Comparison of ENCODE assay signal across 26 cellular contexts in the genomic region with DNA sequence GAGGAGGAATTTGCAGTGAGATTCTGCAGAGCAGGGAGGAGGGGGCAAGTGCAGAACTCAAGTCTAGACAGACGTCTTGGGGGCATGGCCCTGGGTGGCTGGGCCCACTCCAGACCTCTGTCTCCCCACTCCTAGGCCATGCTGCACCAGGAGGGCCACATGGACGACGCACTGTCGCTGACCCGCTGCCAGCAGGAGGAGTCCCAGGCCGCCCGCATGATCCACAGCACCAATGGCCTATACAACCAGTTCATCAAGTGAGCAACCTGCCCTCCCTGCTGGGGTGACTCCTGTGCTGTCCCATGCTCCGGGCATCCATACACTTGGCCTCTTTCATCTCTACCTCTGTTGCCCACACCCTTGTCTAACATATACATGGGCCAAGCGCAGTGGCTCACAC. TPM values are rescaled to one million over a fixed set of nuclear protein-coding genes. Genes with fewer than 3 reads are reported as not detected.
"Had no signal": no experiment of that assay in that cellular context is flagged by ENCODE, and none has a peak within 500 bp of the region (broad histone marks: within the 10 kb centered on the region; RNA-seq: fewer than 3 reads in every experiment).

No MANE protein-coding gene starts in this region.

- H3K4me1 Mint-ChIP-seq: immature natural killer cell; naive thymus-derived CD8-positive, alpha-beta T cell; nephron progenitor cell; stimulated activated memory B cell treated with anti-CD40 and anti-IgM and Interleukin-4, amounts not matched to agents 10 μg/mL and 1 μg/mL and 100 μg/mL, for 72 hours had no signal

- ATAC-seq: left colon; left ventricle myocardium superior; lower lobe of right lung; naive thymus-derived CD8-positive, alpha-beta T cell; pancreas; sciatic nerve; stimulated activated memory B cell treated with anti-CD40 and anti-IgM and Interleukin-4, amounts not matched to agents 10 μg/mL and 1 μg/mL and 100 μg/mL, for 72 hours; upper lobe of right lung had no signal

- H3K27me3 Mint-ChIP-seq: stimulated activated naive CD8-positive, alpha-beta T cell treated with anti-CD3 and anti-CD28 coated beads, Interleukin-15, Interleukin-2, amounts not matched to agents 100 ng/mL and 50 ng/mL, for 24 hours had no signal

- H3K4me3 ChIP-seq: coronary artery, esophagus squamous epithelium, lower lobe of right lung, pancreas, suprapubic skin, transverse colon, upper lobe of right lung, uterus had no signal

- H3K4me3 Mint-ChIP-seq: immature natural killer cell; nephron progenitor cell; stimulated activated memory B cell treated with anti-CD40 and anti-IgM and Interleukin-4, amounts not matched to agents 10 μg/mL and 1 μg/mL and 100 μg/mL, for 72 hours; stimulated activated naive CD8-positive, alpha-beta T cell treated with anti-CD3 and anti-CD28 coated beads, Interleukin-15, Interleukin-2, amounts not matched to agents 100 ng/mL and 50 ng/mL, for 24 hours had no signal

- H3K9me3 ChIP-seq: esophagus squamous epithelium, lower lobe of right lung, pancreas, suprapubic skin, transverse colon, upper lobe of right lung, uterus had no signal

- FAIRE-seq: endothelial cell of umbilical vein, pancreas had no signal

- H3K36me3 Mint-ChIP-seq: immature natural killer cell; stimulated activated memory B cell treated with anti-CD40 and anti-IgM and Interleukin-4, amounts not matched to agents 10 μg/mL and 1 μg/mL and 100 μg/mL, for 72 hours had no signal

- H3K27me3 ChIP-seq: esophagus squamous epithelium, pancreas, suprapubic skin, transverse colon, upper lobe of right lung, uterus had no signal

- H3K27ac ChIP-seq: coronary artery, esophagus squamous epithelium, lower lobe of right lung, pancreas, suprapubic skin, transverse colon, upper lobe of right lung, uterus had no signal

- H3K36me3 ChIP-seq: esophagus squamous epithelium, lower lobe of right lung, pancreas, suprapubic skin, transverse colon, upper lobe of right lung, uterus had no signal

- DNase-seq: dermis blood vessel endothelial cell; effector memory CD4-positive, alpha-beta T cell; esophagus squamous epithelium; foreskin melanocyte; hypothalamus; immature natural killer cell; islet precursor cell; kidney glomerular epithelial cell; left colon; left ventricle myocardium superior; lower lobe of right lung; naive thymus-derived CD8-positive, alpha-beta T cell; nephron progenitor cell; occipital lobe; stimulated activated CD4-positive, alpha-beta T cell treated with anti-CD3 and anti-CD28 coated beads, Interleukin-4, amount 100 ng/mL, for 4 hours; transverse colon; upper lobe of right lung; uterus had no signal

- H3K4me1 ChIP-seq: esophagus squamous epithelium, lower lobe of right lung, pancreas, suprapubic skin, transverse colon, upper lobe of right lung, uterus had no signal

- H3K27ac Mint-ChIP-seq: nephron progenitor cell; stimulated activated memory B cell treated with anti-CD40 and anti-IgM and Interleukin-4, amounts not matched to agents 10 μg/mL and 1 μg/mL and 100 μg/mL, for 72 hours; stimulated activated naive CD8-positive, alpha-beta T cell treated with anti-CD3 and anti-CD28 coated beads, Interleukin-15, Interleukin-2, amounts not matched to agents 100 ng/mL and 50 ng/mL, for 24 hours had no signal

- H3K9me3 Mint-ChIP-seq: immature natural killer cell; stimulated activated naive CD8-positive, alpha-beta T cell treated with anti-CD3 and anti-CD28 coated beads, Interleukin-15, Interleukin-2, amounts not matched to agents 100 ng/mL and 50 ng/mL, for 24 hours had no signal

RNA-seq across cellular contexts. Expression of a gene that starts 25.6 kb away (rescaled TPM):
- total RNA-seq: dermis blood vessel endothelial cell; endothelial cell of umbilical vein; epithelial cell of proximal tubule; naive thymus-derived CD8-positive, alpha-beta T cell had no signal
- polyA plus RNA-seq: endothelial cell of umbilical vein had no signal
